9 cellular contexts compared by ENCODE assay signal in genomic region chr6:69917834-69918233, GRCh38. TPM values are rescaled to one million over a fixed set of nuclear protein-coding genes. Genes with fewer than 3 reads are reported as not detected.
DNase-seq lines count a peak whose midpoint lies in the region; ATAC-seq, FAIRE-seq and TF ChIP-seq lines count a peak whose summit lies in the region.
"Had no signal": no experiment of that assay in that cellular context is flagged by ENCODE, and none has a peak within 500 bp of the region (broad histone marks: within the 10 kb centered on the region; RNA-seq: fewer than 3 reads in every experiment).

No MANE protein-coding gene starts in this region.

- H3K27ac Mint-ChIP-seq in activated T-cell treated with anti-CD3 and anti-CD28 coated beads, Interleukin-2, amount 50 U/mL, for 72 hours = no peak overlapping the region

- ATAC-seq in HG02973 (IDR thresholded peaks at IDR 0.05; ENCODE audit: unreplicated experiment) (peak; percentile 91), gastrocnemius medialis (peak; percentile 44 to 80), left lobe of liver (no peak)
- peak; percentile 94 to 98 for ATAC-seq in activated T-cell treated with anti-CD3 and anti-CD28 coated beads, Interleukin-2, amount 50 U/mL, for 72 hours (replicated peaks in 1 of 2)

- no peak for FAIRE-seq in frontal cortex (lab: Jason Lieb, UNC)
- FAIRE-seq: colon had no signal

- no peak overlapping the region for H3K4me3 Mint-ChIP-seq in activated T-cell treated with anti-CD3 and anti-CD28 coated beads, Interleukin-2, amount 50 U/mL, for 72 hours

- peaks cover 5% of the 10 kb centered on the region in 2 donors for H3K4me1 ChIP-seq in gastrocnemius medialis

- H3K27me3 ChIP-seq in gastrocnemius medialis = no peaks in the 10 kb centered on the region

- no peaks in the 10 kb centered on the region for H3K9me3 ChIP-seq in gastrocnemius medialis

- peaks cover 7% of the 10 kb centered on the region for H3K4me1 Mint-ChIP-seq in activated T-cell treated with anti-CD3 and anti-CD28 coated beads, Interleukin-2, amount 50 U/mL, for 72 hours (ENCODE audit: low read depth)

- in situ Hi-C loops in gastrocnemius medialis (cut with MboI; ENCODE audit: low sequenced_read_pairs in 4 of 4) = no loop called here

- H3K36me3 Mint-ChIP-seq in activated T-cell treated with anti-CD3 and anti-CD28 coated beads, Interleukin-2, amount 50 U/mL, for 72 hours (ENCODE audit: insufficient read depth in 2 of 2) = no peaks in the 10 kb centered on the region

- peak; percentile 33 for DNase-seq in NOMO-1 treated with DMSO at 0.1 percent for 48 hours (lab: John Stamatoyannopoulos, UW; ENCODE audit: unreplicated experiment)
- no peak for DNase-seq in NOMO-1 treated with dmso at 0.1 percent for 144 hours (lab: John Stamatoyannopoulos, UW; ENCODE audit: unreplicated experiment)
- peak; percentile 16 to 19 for DNase-seq in activated T-cell treated with anti-CD3 and anti-CD28 coated beads, Interleukin-2, amount 50 U/mL, for 72 hours
- peak in 1 of 2 donors; percentile 23 for DNase-seq in gastrocnemius medialis
- no peak for DNase-seq in activated effector memory CD4-positive, alpha-beta T cell treated with Interleukin-2 at 50 U/mL for 16 hours
- DNase-seq in left lobe of liver (ENCODE audit: low spot score) = no peak
- no peak for DNase-seq in frontal cortex (ENCODE audit: low spot score in 2 of 2)

- H3K4me3 ChIP-seq in gastrocnemius medialis = no peak overlapping the region

- TF ChIP-seq CTCF in gastrocnemius medialis (IDR thresholded peaks at IDR 0.05 in 4 of 5, conservative IDR thresholded peaks at IDR 0.05 in 1 of 5) = no peak

- TF ChIP-seq POLR2A in gastrocnemius medialis (IDR thresholded peaks at IDR 0.05) = no peak

- H3K36me3 ChIP-seq in gastrocnemius medialis = no peaks in the 10 kb centered on the region

- no peaks in the 10 kb centered on the region for H3K27me3 Mint-ChIP-seq in activated T-cell treated with anti-CD3 and anti-CD28 coated beads, Interleukin-2, amount 50 U/mL, for 72 hours (ENCODE audit: low read depth)

- H3K9me3 Mint-ChIP-seq in activated T-cell treated with anti-CD3 and anti-CD28 coated beads, Interleukin-2, amount 50 U/mL, for 72 hours = no peaks in the 10 kb centered on the region

- intact Hi-C loops in gastrocnemius medialis (cut with DNase I; ENCODE audit: low total_unique reads) = no loop called here

- H3K27ac ChIP-seq in gastrocnemius medialis = peak overlapping the region in 1 of 4 donors; percentile 41

RNA-seq across cellular contexts. Expression of gene COL19A1, which starts 51.5 kb away (rescaled TPM):
- under 1 TPM; 0.19 to 0.26 TPM for total RNA-seq in activated T-cell treated with anti-CD3 and anti-CD28 coated beads, Interleukin-2, amount 50 U/mL, for 72 hours
- total RNA-seq in gastrocnemius medialis (under 1 TPM; 0.05 to 0.65 (median 0.14) TPM), left lobe of liver (0.10 TPM), frontal cortex (3.7 TPM)

Comparison
In these comparisons a context has a peak if more than half of its experiments do, and no peak if none do; other contexts are left out.
1. DNase-seq: peak in NOMO-1 treated with DMSO at 0.1 percent for 48 hours (single experiment) and activated T-cell treated with anti-CD3 and anti-CD28 coated beads, Interleukin-2, amount 50 U/mL, for 72 hours (2 of 2); none in NOMO-1 treated with dmso at 0.1 percent for 144 hours (single experiment), activated effector memory CD4-positive, alpha-beta T cell treated with Interleukin-2 at 50 U/mL for 16 hours (single experiment), left lobe of liver (single experiment) and frontal cortex (0 of 2).